In genomic region chr6:15769471-15770088, GRCh38 we compare ENCODE assay signal across 1 cellular context.
TF ChIP-seq lines count a peak whose summit lies in the region.

No MANE protein-coding gene starts in this region.

TF ChIP-seq in K562, 482 proteins besides CTCF, POLR2A, EP300 and RAD21 (continued from another document and continues in another):
- peak; percentile 66 for TF ChIP-seq MGA (IDR thresholded peaks at IDR 0.05)
- peak; percentile 72 for TF ChIP-seq DPF2 (IDR thresholded peaks at IDR 0.05)
- peak; percentile 64 for TF ChIP-seq L3MBTL2 (IDR thresholded peaks at IDR 0.05)
- 0 out of 2 replicates have a peak, but pooled peaks have one; percentile 32 for TF ChIP-seq NCOR1 (IDR thresholded peaks at IDR 0.05)
- TF ChIP-seq FOXA3 (CRISPR knock-in tag; conservative IDR thresholded peaks at IDR 0.05 in 1 of 2, IDR thresholded peaks at IDR 0.05 in 1 of 2): 0 out of 4 replicates have a peak, but pooled peaks of 1 of the 2 experiments have one; percentile 23
- TF ChIP-seq TFAM (CRISPR knock-in tag; conservative IDR thresholded peaks at IDR 0.05): no peak
- TF ChIP-seq LARP7 (IDR thresholded peaks at IDR 0.05): no peak
- peak; percentile 79 for TF ChIP-seq PKNOX1 (IDR thresholded peaks at IDR 0.05)
- no peak for TF ChIP-seq NBN (IDR thresholded peaks at IDR 0.05; ENCODE audit: low read depth)
- TF ChIP-seq RNF2 (IDR thresholded peaks at IDR 0.05): no peak
- TF ChIP-seq TEAD4 (IDR thresholded peaks at IDR 0.05; ENCODE audit: low read length): peak; percentile 9; the same call in 1 of the 2 replicates
- no peak for TF ChIP-seq TEAD4 (CRISPR knock-in tag; IDR thresholded peaks at IDR 0.05; ENCODE audit: borderline replicate concordance)
- peak in 1 of 2 experiments; percentile 74; a peak in 1 of 3 replicates for TF ChIP-seq CBX3 (IDR thresholded peaks at IDR 0.05; ENCODE audit: borderline replicate concordance in 1 of 2, low read length in 2 of 2)
- no peak for TF ChIP-seq TCF15 (CRISPR knock-in tag; IDR thresholded peaks at IDR 0.05)
- TF ChIP-seq ILF3 (IDR thresholded peaks at IDR 0.05; ENCODE audit: borderline replicate concordance): no peak
- TF ChIP-seq TCF3 (CRISPR knock-in tag; IDR thresholded peaks at IDR 0.05): peak; percentile 50
- 0 out of 2 replicates have a peak, but pooled peaks have one; percentile 24 for TF ChIP-seq BHLHE40 (IDR thresholded peaks at IDR 0.05; ENCODE audit: low read length)
- peak; percentile 65 for TF ChIP-seq ARID1B (IDR thresholded peaks at IDR 0.05)
- TF ChIP-seq RNF219 (CRISPR knock-in tag; IDR thresholded peaks at IDR 0.05): no peak
- TF ChIP-seq CBFA2T2 (conservative IDR thresholded peaks at IDR 0.05): peak; percentile 14; the same call in 1 of the 2 replicates
- peak; percentile 23 to 65; a peak in 2 of 4 replicates for TF ChIP-seq FOXK2 (conservative IDR thresholded peaks at IDR 0.05 in 1 of 2, IDR thresholded peaks at IDR 0.05 in 1 of 2; ENCODE audit: low read depth in 2 of 2)
- peak; percentile 14 to 65; a peak in 1 of 4 replicates for TF ChIP-seq RCOR1 (IDR thresholded peaks at IDR 0.05; ENCODE audit: borderline replicate concordance in 1 of 2, low read depth in 2 of 2, low read length in 2 of 2)
- no peak for TF ChIP-seq KLF10 (CRISPR knock-in tag; IDR thresholded peaks at IDR 0.05)
- no peak for TF ChIP-seq KLF1 (tag; IDR thresholded peaks at IDR 0.05)
- no peak for TF ChIP-seq ETS2 (tag; IDR thresholded peaks at IDR 0.05; ENCODE audit: borderline replicate concordance, poor library complexity, severe bottlenecking)
- TF ChIP-seq MEIS2 (IDR thresholded peaks at IDR 0.05; ENCODE audit: partially characterized antibody): peak; percentile 85
- peak; percentile 72 to 95 for TF ChIP-seq E2F6 (IDR thresholded peaks at IDR 0.05; ENCODE audit: borderline replicate concordance in 1 of 2, extremely low read depth in 1 of 2, insufficient read depth in 1 of 2, insufficient read length in 1 of 2, low read depth in 1 of 2, low read length in 1 of 2, poor library complexity in 1 of 2, severe bottlenecking in 1 of 2)
- 0 out of 2 replicates have a peak, but pooled peaks have one; percentile 30 for TF ChIP-seq HDAC2 (IDR thresholded peaks at IDR 0.05)
- TF ChIP-seq RFX1 (IDR thresholded peaks at IDR 0.05): no peak
- TF ChIP-seq POLR3A (IDR thresholded peaks at IDR 0.05; ENCODE audit: borderline replicate concordance, extremely low read depth, insufficient read depth, insufficient read length): no peak
- TF ChIP-seq SP1 (CRISPR knock-in tag; IDR thresholded peaks at IDR 0.05): 0 out of 2 replicates have a peak, but pooled peaks have one; percentile 21
- TF ChIP-seq COPS2 (conservative IDR thresholded peaks at IDR 0.05): no peak
- TF ChIP-seq PBX2 (CRISPR knock-in tag; IDR thresholded peaks at IDR 0.05; ENCODE audit: low read depth): no peak
- peak; percentile 83 for TF ChIP-seq PBX2 (tag; conservative IDR thresholded peaks at IDR 0.05; ENCODE audit: low read depth)
- 0 out of 4 replicates have a peak, but pooled peaks of 1 of the 2 experiments have one; percentile 12 for TF ChIP-seq MNT (conservative IDR thresholded peaks at IDR 0.05)
- no peak for TF ChIP-seq BMI1 (IDR thresholded peaks at IDR 0.05; ENCODE audit: low read length)
- peak; percentile 33 for TF ChIP-seq GATA2 (CRISPR knock-in tag; IDR thresholded peaks at IDR 0.05)
- peak; percentile 52 for TF ChIP-seq CBFA2T3 (IDR thresholded peaks at IDR 0.05)
- no peak for TF ChIP-seq ZFPM2 (CRISPR knock-in tag; IDR thresholded peaks at IDR 0.05)
- peak; percentile 2 for TF ChIP-seq ZFP36 (IDR thresholded peaks at IDR 0.05; ENCODE audit: low read depth, low read length, partially characterized antibody)
- peak; percentile 56 for TF ChIP-seq FOSL1 (tag; conservative IDR thresholded peaks at IDR 0.05)
